2 cellular contexts compared by ENCODE assay signal in genomic region chr20:32003325-32003724, GRCh38.
TF ChIP-seq lines count a peak whose summit lies in the region.

No MANE protein-coding gene starts in this region.

TF ChIP-seq in HEK293T, 16 proteins besides CTCF, POLR2A, EP300 and RAD21:
- peak; percentile 78 for TF ChIP-seq PKNOX1 (IDR thresholded peaks at IDR 0.05)
- no peak for TF ChIP-seq HDGF (IDR thresholded peaks at IDR 0.05; ENCODE audit: borderline replicate concordance)

TF ChIP-seq in H1, 55 proteins besides CTCF, POLR2A, EP300 and RAD21:
- no peak for TF ChIP-seq FOSL1 (IDR thresholded peaks at IDR 0.05; ENCODE audit: insufficient read depth, low read depth, low read length)
- TF ChIP-seq SP1 (IDR thresholded peaks at IDR 0.05; ENCODE audit: low read depth, low read length), result no peak
- peak; percentile 75; the same call in 1 of the 2 replicates for TF ChIP-seq KDM1A (IDR thresholded peaks at IDR 0.05; ENCODE audit: borderline replicate concordance, low read length)
- TF ChIP-seq CTBP2 (IDR thresholded peaks at IDR 0.05; ENCODE audit: borderline replicate concordance, insufficient read depth, insufficient read length, low read length), result no peak
- TF ChIP-seq BACH1 (IDR thresholded peaks at IDR 0.05; ENCODE audit: low read length), result no peak
- no peak for TF ChIP-seq POLR2AphosphoS5 (IDR thresholded peaks at IDR 0.05; ENCODE audit: low read depth, low read length)
- no peak for TF ChIP-seq CHD2 (IDR thresholded peaks at IDR 0.05; ENCODE audit: low read length)
- TF ChIP-seq POU5F1 (IDR thresholded peaks at IDR 0.05; ENCODE audit: low read depth, low read length), result no peak
- no peak for TF ChIP-seq NRF1 (IDR thresholded peaks at IDR 0.05; ENCODE audit: low read depth, low read length)
